In genomic region chr2:16773080-16773713, GRCh38 we compare ENCODE assay signal across 8 cellular contexts.
A peak's percentile ranks its signal among the peaks of the same experiment; 100 is the strongest.
DNase-seq lines count a peak whose midpoint lies in the region; ATAC-seq, FAIRE-seq and TF ChIP-seq lines count a peak whose summit lies in the region.

No MANE protein-coding gene starts in this region.

- in situ Hi-C loops in ACHN (cut with HindIII; ENCODE audit: low pct_ligation_motif_present, low pct_unique_long_range_greater_than_20kb, low sequenced_read_pairs), result no loop called here

- FAIRE-seq in frontal cortex (lab: Jason Lieb, UNC), result peak; percentile 76

- no peak overlapping the region for H3K4me3 ChIP-seq in NB4 (ENCODE audit: low read depth, low read length)

- peak; percentile 61 for DNase-seq in ACHN
- DNase-seq in NB4 (ENCODE audit: low read depth), result peak; percentile 69
- peak; percentile 69 for DNase-seq in SW480 (ENCODE audit: low spot score)
- peak; percentile 11 to 45 for DNase-seq in frontal cortex (ENCODE audit: low spot score in 2 of 2)
- no peak for DNase-seq in osteocyte (ENCODE audit: extremely low spot score, unreplicated experiment)
- no peak for DNase-seq in activated effector memory CD4-positive, alpha-beta T cell treated with Interleukin-2 at 50 U/mL for 16 hours

- no peaks in the 10 kb centered on the region for H3K4me1 Mint-ChIP-seq in osteocyte (ENCODE audit: unreplicated experiment)

- H3K36me3 Mint-ChIP-seq in osteocyte (ENCODE audit: unreplicated experiment), result no peaks in the 10 kb centered on the region

- no peak overlapping the region for H3K27ac Mint-ChIP-seq in osteocyte (ENCODE audit: unreplicated experiment)

- no peak for TF ChIP-seq POLR2A in NB4 (IDR thresholded peaks at IDR 0.05; ENCODE audit: extremely low read depth, insufficient read length)

- peak; percentile 62 for ATAC-seq in HG02571 (IDR thresholded peaks at IDR 0.05; ENCODE audit: unreplicated experiment)

- peaks cover 16% of the 10 kb centered on the region for H3K27me3 Mint-ChIP-seq in osteocyte (ENCODE audit: unreplicated experiment)

- peak; percentile 61 for TF ChIP-seq CTCF in GM12873 (IDR thresholded peaks at IDR 0.05; ENCODE audit: insufficient read depth, low read depth, low read length, missing control alignments)
- TF ChIP-seq CTCF in NB4 (IDR thresholded peaks at IDR 0.05; ENCODE audit: low read depth, low read length), result peak; percentile 52
- TF ChIP-seq CTCF in osteocyte (IDR thresholded peaks at IDR 0.05), result peak; percentile 56

- no peak overlapping the region for H3K4me3 Mint-ChIP-seq in osteocyte (ENCODE audit: unreplicated experiment)

- no peaks in the 10 kb centered on the region for H3K9me3 Mint-ChIP-seq in osteocyte (ENCODE audit: unreplicated experiment)

Comparison
In these comparisons a context has a peak if more than half of its experiments do, and no peak if none do; other contexts are left out.
1. DNase-seq: peak in ACHN (single experiment), NB4 (single experiment), SW480 (single experiment) and frontal cortex (2 of 2); none in osteocyte (single experiment) and activated effector memory CD4-positive, alpha-beta T cell treated with Interleukin-2 at 50 U/mL for 16 hours (single experiment).
2. Peak in every context shown above with its lines, with median percentiles within 50 percentile points of each other: CTCF ChIP-seq.